8 cellular contexts compared by ENCODE assay signal in the genomic region with DNA sequence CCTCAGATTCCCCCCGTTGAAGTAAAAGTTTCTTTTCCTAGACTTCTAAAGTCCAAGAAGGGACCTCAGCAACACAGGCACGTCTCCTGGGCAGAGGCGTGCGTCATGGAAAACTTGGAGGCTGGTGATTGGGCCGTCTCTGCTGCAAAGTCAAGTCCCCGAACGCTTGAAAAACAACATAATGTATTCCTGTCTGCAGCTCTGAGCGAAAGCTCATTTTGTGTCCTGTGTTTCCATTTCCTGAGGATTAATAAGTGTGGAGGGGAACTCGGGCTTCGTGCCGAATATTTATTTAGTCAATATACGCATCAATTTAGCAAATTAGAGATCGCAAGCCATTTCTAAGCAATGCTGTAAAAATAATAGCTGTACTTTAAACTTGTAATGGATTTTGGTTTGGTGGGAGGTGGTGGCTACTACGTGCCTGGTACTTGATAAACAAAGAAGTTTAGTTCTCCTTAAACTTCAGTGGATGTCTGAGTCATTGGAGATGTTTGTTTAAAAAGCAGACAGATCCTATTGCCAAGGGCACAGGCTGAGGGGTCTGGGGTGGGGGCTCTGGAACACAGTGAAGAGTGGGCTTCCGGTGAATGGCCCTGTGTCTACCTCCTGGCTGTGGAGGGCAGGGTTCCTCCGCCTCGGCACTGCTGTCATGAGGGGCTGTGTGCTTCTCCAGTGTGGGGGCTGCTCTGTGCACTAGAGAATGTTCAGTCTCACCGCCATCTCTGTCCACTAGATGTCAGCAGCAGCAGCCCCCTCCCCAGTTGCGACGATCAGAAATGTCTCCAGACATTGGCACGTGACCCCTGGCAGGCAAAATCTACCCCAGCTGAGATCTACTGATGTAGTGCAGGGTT. TPM values are rescaled to one million over a fixed set of nuclear protein-coding genes. Genes with fewer than 3 reads are reported as not detected.
DNase-seq lines count a peak whose midpoint lies in the region; ATAC-seq and TF ChIP-seq lines count a peak whose summit lies in the region.

No MANE protein-coding gene starts in this region.

- peaks cover 62% of the 10 kb centered on the region for H3K27me3 Mint-ChIP-seq in activated T-cell treated with anti-CD3 and anti-CD28 coated beads, Interleukin-2, amount 50 U/mL, for 72 hours (ENCODE audit: low read depth)

- H3K4me2 ChIP-seq in OCI-LY7 (ENCODE audit: low read length), result no peak overlapping the region

- intact Hi-C loops in OCI-LY7 (cut with micrococcal nuclease; ENCODE audit: unreplicated experiment), result no loop called here

- TF ChIP-seq CTCF in OCI-LY7 (conservative IDR thresholded peaks at IDR 0.05; ENCODE audit: low read length), result peak; percentile 82

- no peak for ATAC-seq in activated T-cell treated with anti-CD3 and anti-CD28 coated beads, Interleukin-2, amount 50 U/mL, for 72 hours (replicated peaks in 1 of 2)
- no peak for ATAC-seq in HG03565 (IDR thresholded peaks at IDR 0.05; ENCODE audit: unreplicated experiment)

- H4K20me1 ChIP-seq in OCI-LY7 (ENCODE audit: insufficient read depth, low read length), result no peaks in the 10 kb centered on the region; the same call in 1 of the 2 replicates

- H3K79me2 ChIP-seq in OCI-LY7 (ENCODE audit: insufficient read depth, low read depth, low read length), result no peaks in the 10 kb centered on the region

- H3K4me3 ChIP-seq in OCI-LY7 (ENCODE audit: low read depth, low read length, poor library complexity, severe bottlenecking), result no peak overlapping the region

- POLR2A ChIA-PET in OCI-LY7 (lab: Charles Lee), result no interaction called here

- peaks cover 15% of the 10 kb centered on the region for H3K4me1 ChIP-seq in OCI-LY7 (ENCODE audit: insufficient read depth, low read length, poor library complexity, severe bottlenecking)

- no TSS peak for BruUV-seq in OCI-LY7 (replicated peaks; lab: Mats Ljungman, UMichigan)

- H3K27ac ChIP-seq in OCI-LY7 (ENCODE audit: low read depth, low read length, poor library complexity, severe bottlenecking), result no peak overlapping the region

- H3K27ac Mint-ChIP-seq in activated T-cell treated with anti-CD3 and anti-CD28 coated beads, Interleukin-2, amount 50 U/mL, for 72 hours, result no peak overlapping the region

- DNase-seq in EH (ENCODE audit: low read depth), result peak; percentile 46
- peak; percentile 45 for DNase-seq in OCI-LY7 (ENCODE audit: low spot score)
- DNase-seq in fibroblast of peridontal ligament (ENCODE audit: extremely low read depth), result peak; percentile 69
- DNase-seq in putamen (ENCODE audit: low spot score), result peak; percentile 54
- no peak for DNase-seq in activated T-cell treated with anti-CD3 and anti-CD28 coated beads, Interleukin-2, amount 50 U/mL, for 72 hours
- no peak for DNase-seq in SW480 (ENCODE audit: low spot score)
- DNase-seq in DMS79 (lab: John Stamatoyannopoulos, UW), result no peak

- no peaks in the 10 kb centered on the region for H3K9me3 Mint-ChIP-seq in activated T-cell treated with anti-CD3 and anti-CD28 coated beads, Interleukin-2, amount 50 U/mL, for 72 hours

- no peaks in the 10 kb centered on the region for H3K36me3 ChIP-seq in OCI-LY7 (ENCODE audit: insufficient read depth, low read length)

- no peak overlapping the region for H2AFZ ChIP-seq in OCI-LY7 (ENCODE audit: low read length)

- H3K9me3 ChIP-seq in OCI-LY7 (ENCODE audit: low read length), result peaks cover 5% of the 10 kb centered on the region; the same call in 1 of the 2 replicates

- no peaks in the 10 kb centered on the region for H3K9me2 ChIP-seq in OCI-LY7 (ENCODE audit: insufficient read depth, low read length)

- H3K4me1 Mint-ChIP-seq in activated T-cell treated with anti-CD3 and anti-CD28 coated beads, Interleukin-2, amount 50 U/mL, for 72 hours (ENCODE audit: low read depth), result no peaks in the 10 kb centered on the region

- H3K36me3 Mint-ChIP-seq in activated T-cell treated with anti-CD3 and anti-CD28 coated beads, Interleukin-2, amount 50 U/mL, for 72 hours (ENCODE audit: insufficient read depth in 2 of 2), result no peaks in the 10 kb centered on the region

- H3K4me3 Mint-ChIP-seq in activated T-cell treated with anti-CD3 and anti-CD28 coated beads, Interleukin-2, amount 50 U/mL, for 72 hours, result no peak overlapping the region

- CTCF ChIA-PET in OCI-LY7 (lab: Charles Lee; ENCODE audit: unreplicated experiment), result no interaction called here

RNA-seq across cellular contexts. Expression of a gene that starts 21.8 kb away (rescaled TPM):
- 5.7 and 6.9 TPM in 2 replicates for total RNA-seq in OCI-LY7 (2014; rRNA removed; shearing (Covaris generic))
- 13.0 and 13.4 TPM in 2 replicates for total RNA-seq in OCI-LY7 (2022)
- total RNA-seq in activated T-cell treated with anti-CD3 and anti-CD28 coated beads, Interleukin-2, amount 50 U/mL, for 72 hours, result not detected

RNA-seq across cellular contexts. Expression of a gene that starts 37.6 kb away (rescaled TPM):
- total RNA-seq in OCI-LY7 (2014; rRNA removed; shearing (Covaris generic)), result 1.7 and 3.7 TPM in 2 replicates
- 1.5 and 2.0 TPM in 2 replicates for total RNA-seq in OCI-LY7 (2022)
- 1 to 10 TPM in 1 of 2 donors, under 1 TPM in 1; 0.70 to 1.6 TPM for total RNA-seq in activated T-cell treated with anti-CD3 and anti-CD28 coated beads, Interleukin-2, amount 50 U/mL, for 72 hours

RNA-seq across cellular contexts. Expression of a gene that starts 57.7 kb away (rescaled TPM):
- total RNA-seq in OCI-LY7 (2014; rRNA removed; shearing (Covaris generic)), result 0.63 TPM in 1 of 2 replicates, not detected in the other
- total RNA-seq in OCI-LY7 (2022), result not detected in 2 replicates
- total RNA-seq in activated T-cell treated with anti-CD3 and anti-CD28 coated beads, Interleukin-2, amount 50 U/mL, for 72 hours, result not detected

Comparison
In these comparisons a context has a peak if more than half of its experiments do, and no peak if none do; other contexts are left out.
1. DNase-seq: peak in EH (single experiment), OCI-LY7 (single experiment), fibroblast of peridontal ligament (single experiment) and putamen (single experiment); none in activated T-cell treated with anti-CD3 and anti-CD28 coated beads, Interleukin-2, amount 50 U/mL, for 72 hours (0 of 2), SW480 (single experiment) and DMS79 (single experiment).
2. RNA of a gene that starts 21.8 kb away (total RNA-seq): 5.7 to 13.4 TPM in OCI-LY7; not detected in activated T-cell treated with anti-CD3 and anti-CD28 coated beads, Interleukin-2, amount 50 U/mL, for 72 hours; every median in the first group is over 4 times any median in the second.